In genomic region chr20:64111841-64112641, GRCh38 we compare ENCODE assay signal across 17 cellular contexts. TPM values are rescaled to one million over a fixed set of nuclear protein-coding genes. Genes with fewer than 3 reads are reported as not detected.
DNase-seq lines count a peak whose midpoint lies in the region; ATAC-seq, FAIRE-seq and TF ChIP-seq lines count a peak whose summit lies in the region.
"Had no signal": no experiment of that assay in that cellular context is flagged by ENCODE, and none has a peak within 500 bp of the region (broad histone marks: within the 10 kb centered on the region; RNA-seq: fewer than 3 reads in every experiment).

No MANE protein-coding gene starts in this region.

- TF ChIP-seq CTCF in dorsolateral prefrontal cortex (IDR thresholded peaks at IDR 0.05 in 54 of 56, conservative IDR thresholded peaks at IDR 0.05 in 2 of 56; ENCODE audit: low read depth in 1 of 56, partially characterized antibody in 56 of 56) (no peak), PC-3 (conservative IDR thresholded peaks at IDR 0.05; ENCODE audit: low read depth, low read length) (no peak)

- intact Hi-C loops in dorsolateral prefrontal cortex (cut with DNase I) (no loop called here), posterior vena cava (cut with DNase I) (loop anchor here in 1 of 2 donors (10.0 kb wide), 1 partner anchor 77 kb away; the partner anchor contains the start of gene C20orf204), PC-3 (cut with micrococcal nuclease) (no loop called here)

- POLR2A ChIA-PET in PC-3 (lab: Charles Lee; ENCODE audit: unreplicated experiment) = no interaction called here

- H3K4me1 ChIP-seq in PC-3 (ENCODE audit: insufficient read depth, low read length) = no peaks in the 10 kb centered on the region
- H3K4me1 ChIP-seq: neural progenitor cell had no signal

- no peak overlapping the region for H3K4me3 ChIP-seq in dorsolateral prefrontal cortex
- no peak overlapping the region for H3K4me3 ChIP-seq in PC-3 (ENCODE audit: low read length)
- H3K4me3 ChIP-seq: neural progenitor cell had no signal

- H3K36me3 ChIP-seq in PC-3 (ENCODE audit: low read depth, low read length) = no peaks in the 10 kb centered on the region
- H3K36me3 ChIP-seq: neural progenitor cell had no signal

- peak; percentile 28 for FAIRE-seq in HTR-8/SVneo (lab: Jason Lieb, UNC)
- FAIRE-seq: endometrium had no signal

- H3K79me2 ChIP-seq in PC-3 (ENCODE audit: low read length) = no peaks in the 10 kb centered on the region

- no peaks in the 10 kb centered on the region for H3K9me3 ChIP-seq in PC-3 (ENCODE audit: low read length)

- H3K9me2 ChIP-seq in PC-3 (replicated peaks; ENCODE audit: low read length) = no peaks in the 10 kb centered on the region

- H3K27ac ChIP-seq in dorsolateral prefrontal cortex (peak overlapping the region in 52 of 59 donors; percentile 11 to 97 (median 64)), PC-3 (ENCODE audit: low read length) (no peak overlapping the region)
- H3K27ac ChIP-seq: neural progenitor cell had no signal

- H3K9ac ChIP-seq in PC-3 (ENCODE audit: low read length) = no peak overlapping the region
- H3K9ac ChIP-seq: neural progenitor cell had no signal

- H3F3A ChIP-seq in PC-3 (ENCODE audit: low read length, unreplicated experiment) = no peaks in the 10 kb centered on the region

- H2AFZ ChIP-seq in PC-3 (ENCODE audit: low read length) = no peak overlapping the region
- H2AFZ ChIP-seq: neural progenitor cell had no signal

- no peak overlapping the region for H3K4me2 ChIP-seq in PC-3 (ENCODE audit: low read length)
- H3K4me2 ChIP-seq: neural progenitor cell had no signal

- H3K27me3 ChIP-seq in dorsolateral prefrontal cortex (no peaks in the 10 kb centered on the region), PC-3 (ENCODE audit: low read length) (no peaks in the 10 kb centered on the region)
- H3K27me3 ChIP-seq: neural progenitor cell had no signal

- peak; percentile 32 for DNase-seq in NCI-H1436 (lab: John Stamatoyannopoulos, UW)
- DNase-seq in NCI-H1436 treated with DMSO at 0.1 percent for 48 hours (lab: John Stamatoyannopoulos, UW) = no peak
- DNase-seq in HTR-8/SVneo (ENCODE audit: insufficient read length, low spot score) = no peak
- peak in 3 of 10 donors; percentile 17 to 56 (median 45) for DNase-seq in dorsolateral prefrontal cortex
- peak; percentile 80 for DNase-seq in posterior vena cava (ENCODE audit: low spot score)
- no peak for DNase-seq in GM19238 (ENCODE audit: insufficient read length, low spot score)
- no peak for DNase-seq in PC-3
- DNase-seq: 8988T; IMR-90; NCI-H146; stimulated activated CD4-positive, alpha-beta T cell treated with anti-CD3 and anti-CD28 coated beads, Interleukin-12 subunit alpha, Interleukin-12 subunit beta, amount 100 ng/mL, for 4 hours had no signal

- CTCF ChIA-PET in PC-3 (lab: Charles Lee) = no interaction called here

- BruUV-seq in PC-3 (replicated peaks; lab: Mats Ljungman, UMichigan) = no TSS peak

- ATAC-seq in GM18867 (IDR thresholded peaks at IDR 0.05; ENCODE audit: unreplicated experiment) (no peak), PC-3 (no peak)
- ATAC-seq: left colon had no signal

- H4K20me1 ChIP-seq in PC-3 (ENCODE audit: low read length) = no peaks in the 10 kb centered on the region

RNA-seq across cellular contexts. Expression of gene NPBWR2, which starts 4.7 kb away (rescaled TPM):
- total RNA-seq in dorsolateral prefrontal cortex (1 to 10 TPM in 95 of 120 experiments, under 1 TPM in 22, not detected in 3; 0.35 to 6.4 (median 1.8) TPM), posterior vena cava (not detected), PC-3 (2014; rRNA removed) (not detected in 2 replicates)
- total RNA-seq: glomerular endothelial cell, IMR-90, left colon, urinary bladder had no signal

RNA-seq across cellular contexts. Expression of gene LKAAEAR1, which starts 27.8 kb away (rescaled TPM):
- 1 to 10 TPM; 1.3 to 8.3 (median 3.5) TPM for total RNA-seq in dorsolateral prefrontal cortex
- total RNA-seq in posterior vena cava = not detected
- 0.98 and 1.1 TPM in 2 replicates for total RNA-seq in PC-3 (2014; rRNA removed)
- total RNA-seq: IMR-90, left colon, urinary bladder had no signal

RNA-seq across cellular contexts. Expression of gene OPRL1, which starts 32.2 kb away (rescaled TPM):
- total RNA-seq in dorsolateral prefrontal cortex = 10 to 100 TPM in 118 of 120 experiments, 1 to 10 TPM in 2; 6.8 to 31.5 (median 21.2) TPM
- 1 to 10 TPM in 1 of 2 donors, under 1 TPM in 1; 0.76 to 1.4 TPM for total RNA-seq in posterior vena cava
- 5.6 and 7.4 TPM in 2 replicates for total RNA-seq in PC-3 (2014; rRNA removed)

RNA-seq across cellular contexts. Expression of gene RGS19, which starts 32.7 kb away (rescaled TPM):
- total RNA-seq in dorsolateral prefrontal cortex (10 to 100 TPM in 47 of 120 experiments, 1 to 10 TPM in 73; 3.4 to 22.4 (median 9.0) TPM), posterior vena cava (10 to 100 TPM; 18.0 to 19.1 TPM), PC-3 (2014; rRNA removed) (43.2 and 54.3 TPM in 2 replicates)

RNA-seq across cellular contexts. Expression of gene TCEA2, which starts 49.0 kb away (rescaled TPM):
- total RNA-seq in dorsolateral prefrontal cortex (100 to 1,000 TPM; 105 to 197 (median 137) TPM), posterior vena cava (10 to 100 TPM; 39.5 to 41.3 TPM), PC-3 (2014; rRNA removed) (19.1 and 23.4 TPM in 2 replicates)

Comparison
In these comparisons a context has a peak if more than half of its experiments do, and no peak if none do; other contexts are left out.
1. DNase-seq: peak in NCI-H1436 (single experiment) and posterior vena cava (single experiment); none in NCI-H1436 treated with DMSO at 0.1 percent for 48 hours (single experiment), HTR-8/SVneo (single experiment), GM19238 (single experiment) and PC-3 (single experiment).